In the genomic region with DNA sequence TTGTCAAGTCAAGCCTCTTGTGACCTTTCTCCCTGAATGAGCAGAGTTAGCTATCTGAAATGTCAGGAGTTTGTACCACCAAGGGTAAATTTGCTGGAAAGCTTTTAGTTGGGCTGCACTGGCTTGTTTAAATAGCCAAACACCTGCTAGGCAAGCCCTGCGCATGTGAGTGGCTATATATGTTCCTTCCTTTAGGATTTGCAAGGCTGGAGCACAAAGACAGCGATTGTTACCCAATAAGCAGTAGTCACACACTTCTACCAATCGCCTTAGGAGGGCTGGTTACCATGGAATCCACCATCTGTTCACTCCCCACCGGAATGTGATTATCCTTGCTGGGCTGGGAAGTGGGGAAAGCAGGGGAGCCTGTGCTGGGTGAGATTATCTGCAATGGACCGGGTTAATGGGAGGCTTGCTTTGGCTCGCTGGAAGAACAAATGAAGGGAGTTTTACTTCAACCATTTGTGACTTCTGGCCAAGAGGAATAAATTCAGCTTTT, we compare ENCODE assay signal across 1 cellular context.
TF ChIP-seq lines count a peak whose summit lies in the region.

No MANE protein-coding gene starts in this region.

TF ChIP-seq in HepG2, 621 proteins besides CTCF, POLR2A, EP300 and RAD21 (continued from another document and continues in another):
- TF ChIP-seq, protein P1, sequence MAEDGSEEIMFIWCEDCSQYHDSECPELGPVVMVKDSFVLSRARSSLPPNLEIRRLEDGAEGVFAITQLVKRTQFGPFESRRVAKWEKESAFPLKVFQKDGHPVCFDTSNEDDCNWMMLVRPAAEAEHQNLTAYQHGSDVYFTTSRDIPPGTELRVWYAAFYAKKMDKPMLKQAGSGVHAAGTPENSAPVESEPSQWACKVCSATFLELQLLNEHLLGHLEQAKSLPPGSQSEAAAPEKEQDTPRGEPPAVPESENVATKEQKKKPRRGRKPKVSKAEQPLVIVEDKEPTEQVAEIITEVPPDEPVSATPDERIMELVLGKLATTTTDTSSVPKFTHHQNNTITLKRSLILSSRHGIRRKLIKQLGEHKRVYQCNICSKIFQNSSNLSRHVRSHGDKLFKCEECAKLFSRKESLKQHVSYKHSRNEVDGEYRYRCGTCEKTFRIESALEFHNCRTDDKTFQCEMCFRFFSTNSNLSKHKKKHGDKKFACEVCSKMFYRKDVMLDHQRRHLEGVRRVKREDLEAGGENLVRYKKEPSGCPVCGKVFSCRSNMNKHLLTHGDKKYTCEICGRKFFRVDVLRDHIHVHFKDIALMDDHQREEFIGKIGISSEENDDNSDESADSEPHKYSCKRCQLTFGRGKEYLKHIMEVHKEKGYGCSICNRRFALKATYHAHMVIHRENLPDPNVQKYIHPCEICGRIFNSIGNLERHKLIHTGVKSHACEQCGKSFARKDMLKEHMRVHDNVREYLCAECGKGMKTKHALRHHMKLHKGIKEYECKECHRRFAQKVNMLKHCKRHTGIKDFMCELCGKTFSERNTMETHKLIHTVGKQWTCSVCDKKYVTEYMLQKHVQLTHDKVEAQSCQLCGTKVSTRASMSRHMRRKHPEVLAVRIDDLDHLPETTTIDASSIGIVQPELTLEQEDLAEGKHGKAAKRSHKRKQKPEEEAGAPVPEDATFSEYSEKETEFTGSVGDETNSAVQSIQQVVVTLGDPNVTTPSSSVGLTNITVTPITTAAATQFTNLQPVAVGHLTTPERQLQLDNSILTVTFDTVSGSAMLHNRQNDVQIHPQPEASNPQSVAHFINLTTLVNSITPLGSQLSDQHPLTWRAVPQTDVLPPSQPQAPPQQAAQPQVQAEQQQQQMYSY (CRISPR knock-in tag; IDR thresholded peaks at IDR 0.05) = no peak
- TF ChIP-seq ZNF292 (CRISPR knock-in tag; IDR thresholded peaks at IDR 0.05; ENCODE audit: borderline replicate concordance, low read depth) (no peak; the same call in 1 of the 2 replicates), KLF15 (CRISPR knock-in tag; IDR thresholded peaks at IDR 0.05; ENCODE audit: borderline replicate concordance) (no peak), ETV6 (CRISPR knock-in tag; conservative IDR thresholded peaks at IDR 0.05) (no peak), ZNF589 (CRISPR knock-in tag; conservative IDR thresholded peaks at IDR 0.05) (no peak), NFRKB (IDR thresholded peaks at IDR 0.05) (no peak), ISX (CRISPR knock-in tag; conservative IDR thresholded peaks at IDR 0.05) (no peak), ZNF12 (CRISPR knock-in tag; IDR thresholded peaks at IDR 0.05) (no peak), ZNF205 (CRISPR knock-in tag; IDR thresholded peaks at IDR 0.05) (peak; percentile 99), PCBP2 (optimal IDR thresholded peaks at IDR 0.05; ENCODE audit: low read depth, low read length, poor library complexity, severe bottlenecking) (no peak), ZNF33A (CRISPR knock-in tag; IDR thresholded peaks at IDR 0.05; ENCODE audit: borderline replicate concordance) (no peak), PAF1 (CRISPR knock-in tag; IDR thresholded peaks at IDR 0.05) (no peak), ZNF563 (CRISPR knock-in tag; IDR thresholded peaks at IDR 0.05) (no peak), ZNF33B (CRISPR knock-in tag; IDR thresholded peaks at IDR 0.05) (no peak), RBM22 (optimal IDR thresholded peaks at IDR 0.05; ENCODE audit: low read length) (no peak), NAIF1 (CRISPR knock-in tag; IDR thresholded peaks at IDR 0.05; ENCODE audit: borderline replicate concordance) (no peak), GZF1 (CRISPR knock-in tag; IDR thresholded peaks at IDR 0.05) (no peak)
- TF ChIP-seq, protein P2, sequence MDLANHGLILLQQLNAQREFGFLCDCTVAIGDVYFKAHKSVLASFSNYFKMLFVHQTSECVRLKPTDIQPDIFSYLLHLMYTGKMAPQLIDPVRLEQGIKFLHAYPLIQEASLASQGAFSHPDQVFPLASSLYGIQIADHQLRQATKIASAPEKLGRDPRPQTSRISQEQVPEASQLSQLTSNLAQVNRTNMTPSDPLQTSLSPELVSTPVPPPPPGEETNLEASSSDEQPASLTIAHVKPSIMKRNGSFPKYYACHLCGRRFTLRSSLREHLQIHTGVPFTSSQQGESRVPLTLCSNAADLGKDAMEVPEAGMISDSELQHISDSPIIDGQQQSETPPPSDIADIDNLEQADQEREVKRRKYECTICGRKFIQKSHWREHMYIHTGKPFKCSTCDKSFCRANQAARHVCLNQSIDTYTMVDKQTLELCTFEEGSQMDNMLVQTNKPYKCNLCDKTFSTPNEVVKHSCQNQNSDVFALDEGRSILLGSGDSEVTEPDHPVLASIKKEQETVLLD (CRISPR knock-in tag; IDR thresholded peaks at IDR 0.05; ENCODE audit: low read depth) = no peak
- TF ChIP-seq, protein P3, sequence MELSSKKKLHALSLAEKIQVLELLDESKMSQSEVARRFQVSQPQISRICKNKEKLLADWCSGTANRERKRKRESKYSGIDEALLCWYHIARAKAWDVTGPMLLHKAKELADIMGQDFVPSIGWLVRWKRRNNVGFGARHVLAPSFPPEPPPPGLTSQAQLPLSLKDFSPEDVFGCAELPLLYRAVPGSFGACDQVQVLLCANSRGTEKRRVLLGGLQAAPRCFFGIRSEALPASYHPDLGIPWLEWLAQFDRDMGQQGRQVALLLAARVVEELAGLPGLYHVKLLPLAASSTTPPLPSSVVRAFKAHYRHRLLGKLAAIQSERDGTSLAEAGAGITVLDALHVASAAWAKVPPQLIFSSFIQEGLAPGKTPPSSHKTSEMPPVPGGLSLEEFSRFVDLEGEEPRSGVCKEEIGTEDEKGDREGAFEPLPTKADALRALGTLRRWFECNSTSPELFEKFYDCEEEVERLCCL (CRISPR knock-in tag; IDR thresholded peaks at IDR 0.05; ENCODE audit: borderline replicate concordance) = no peak
- TF ChIP-seq, protein P4, sequence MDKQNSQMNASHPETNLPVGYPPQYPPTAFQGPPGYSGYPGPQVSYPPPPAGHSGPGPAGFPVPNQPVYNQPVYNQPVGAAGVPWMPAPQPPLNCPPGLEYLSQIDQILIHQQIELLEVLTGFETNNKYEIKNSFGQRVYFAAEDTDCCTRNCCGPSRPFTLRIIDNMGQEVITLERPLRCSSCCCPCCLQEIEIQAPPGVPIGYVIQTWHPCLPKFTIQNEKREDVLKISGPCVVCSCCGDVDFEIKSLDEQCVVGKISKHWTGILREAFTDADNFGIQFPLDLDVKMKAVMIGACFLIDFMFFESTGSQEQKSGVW (CRISPR knock-in tag; IDR thresholded peaks at IDR 0.05; ENCODE audit: borderline replicate concordance) = no peak
- TF ChIP-seq, protein P5, sequence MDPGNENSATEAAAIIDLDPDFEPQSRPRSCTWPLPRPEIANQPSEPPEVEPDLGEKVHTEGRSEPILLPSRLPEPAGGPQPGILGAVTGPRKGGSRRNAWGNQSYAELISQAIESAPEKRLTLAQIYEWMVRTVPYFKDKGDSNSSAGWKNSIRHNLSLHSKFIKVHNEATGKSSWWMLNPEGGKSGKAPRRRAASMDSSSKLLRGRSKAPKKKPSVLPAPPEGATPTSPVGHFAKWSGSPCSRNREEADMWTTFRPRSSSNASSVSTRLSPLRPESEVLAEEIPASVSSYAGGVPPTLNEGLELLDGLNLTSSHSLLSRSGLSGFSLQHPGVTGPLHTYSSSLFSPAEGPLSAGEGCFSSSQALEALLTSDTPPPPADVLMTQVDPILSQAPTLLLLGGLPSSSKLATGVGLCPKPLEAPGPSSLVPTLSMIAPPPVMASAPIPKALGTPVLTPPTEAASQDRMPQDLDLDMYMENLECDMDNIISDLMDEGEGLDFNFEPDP (CRISPR knock-in tag; conservative IDR thresholded peaks at IDR 0.05) = no peak
- TF ChIP-seq, protein P6, sequence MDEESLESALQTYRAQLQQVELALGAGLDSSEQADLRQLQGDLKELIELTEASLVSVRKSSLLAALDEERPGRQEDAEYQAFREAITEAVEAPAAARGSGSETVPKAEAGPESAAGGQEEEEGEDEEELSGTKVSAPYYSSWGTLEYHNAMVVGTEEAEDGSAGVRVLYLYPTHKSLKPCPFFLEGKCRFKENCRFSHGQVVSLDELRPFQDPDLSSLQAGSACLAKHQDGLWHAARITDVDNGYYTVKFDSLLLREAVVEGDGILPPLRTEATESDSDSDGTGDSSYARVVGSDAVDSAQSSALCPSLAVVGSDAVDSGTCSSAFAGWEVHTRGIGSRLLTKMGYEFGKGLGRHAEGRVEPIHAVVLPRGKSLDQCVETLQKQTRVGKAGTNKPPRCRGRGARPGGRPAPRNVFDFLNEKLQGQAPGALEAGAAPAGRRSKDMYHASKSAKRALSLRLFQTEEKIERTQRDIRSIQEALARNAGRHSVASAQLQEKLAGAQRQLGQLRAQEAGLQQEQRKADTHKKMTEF (CRISPR knock-in tag; IDR thresholded peaks at IDR 0.05) = peak; percentile 53; the same call in 1 of the 2 replicates
- TF ChIP-seq, protein P7, sequence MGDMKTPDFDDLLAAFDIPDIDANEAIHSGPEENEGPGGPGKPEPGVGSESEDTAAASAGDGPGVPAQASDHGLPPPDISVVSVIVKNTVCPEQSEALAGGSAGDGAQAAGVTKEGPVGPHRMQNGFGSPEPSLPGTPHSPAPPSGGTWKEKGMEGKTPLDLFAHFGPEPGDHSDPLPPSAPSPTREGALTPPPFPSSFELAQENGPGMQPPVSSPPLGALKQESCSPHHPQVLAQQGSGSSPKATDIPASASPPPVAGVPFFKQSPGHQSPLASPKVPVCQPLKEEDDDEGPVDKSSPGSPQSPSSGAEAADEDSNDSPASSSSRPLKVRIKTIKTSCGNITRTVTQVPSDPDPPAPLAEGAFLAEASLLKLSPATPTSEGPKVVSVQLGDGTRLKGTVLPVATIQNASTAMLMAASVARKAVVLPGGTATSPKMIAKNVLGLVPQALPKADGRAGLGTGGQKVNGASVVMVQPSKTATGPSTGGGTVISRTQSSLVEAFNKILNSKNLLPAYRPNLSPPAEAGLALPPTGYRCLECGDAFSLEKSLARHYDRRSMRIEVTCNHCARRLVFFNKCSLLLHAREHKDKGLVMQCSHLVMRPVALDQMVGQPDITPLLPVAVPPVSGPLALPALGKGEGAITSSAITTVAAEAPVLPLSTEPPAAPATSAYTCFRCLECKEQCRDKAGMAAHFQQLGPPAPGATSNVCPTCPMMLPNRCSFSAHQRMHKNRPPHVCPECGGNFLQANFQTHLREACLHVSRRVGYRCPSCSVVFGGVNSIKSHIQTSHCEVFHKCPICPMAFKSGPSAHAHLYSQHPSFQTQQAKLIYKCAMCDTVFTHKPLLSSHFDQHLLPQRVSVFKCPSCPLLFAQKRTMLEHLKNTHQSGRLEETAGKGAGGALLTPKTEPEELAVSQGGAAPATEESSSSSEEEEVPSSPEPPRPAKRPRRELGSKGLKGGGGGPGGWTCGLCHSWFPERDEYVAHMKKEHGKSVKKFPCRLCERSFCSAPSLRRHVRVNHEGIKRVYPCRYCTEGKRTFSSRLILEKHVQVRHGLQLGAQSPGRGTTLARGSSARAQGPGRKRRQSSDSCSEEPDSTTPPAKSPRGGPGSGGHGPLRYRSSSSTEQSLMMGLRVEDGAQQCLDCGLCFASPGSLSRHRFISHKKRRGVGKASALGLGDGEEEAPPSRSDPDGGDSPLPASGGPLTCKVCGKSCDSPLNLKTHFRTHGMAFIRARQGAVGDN (CRISPR knock-in tag; IDR thresholded peaks at IDR 0.05) = no peak
- TF ChIP-seq, protein P8, sequence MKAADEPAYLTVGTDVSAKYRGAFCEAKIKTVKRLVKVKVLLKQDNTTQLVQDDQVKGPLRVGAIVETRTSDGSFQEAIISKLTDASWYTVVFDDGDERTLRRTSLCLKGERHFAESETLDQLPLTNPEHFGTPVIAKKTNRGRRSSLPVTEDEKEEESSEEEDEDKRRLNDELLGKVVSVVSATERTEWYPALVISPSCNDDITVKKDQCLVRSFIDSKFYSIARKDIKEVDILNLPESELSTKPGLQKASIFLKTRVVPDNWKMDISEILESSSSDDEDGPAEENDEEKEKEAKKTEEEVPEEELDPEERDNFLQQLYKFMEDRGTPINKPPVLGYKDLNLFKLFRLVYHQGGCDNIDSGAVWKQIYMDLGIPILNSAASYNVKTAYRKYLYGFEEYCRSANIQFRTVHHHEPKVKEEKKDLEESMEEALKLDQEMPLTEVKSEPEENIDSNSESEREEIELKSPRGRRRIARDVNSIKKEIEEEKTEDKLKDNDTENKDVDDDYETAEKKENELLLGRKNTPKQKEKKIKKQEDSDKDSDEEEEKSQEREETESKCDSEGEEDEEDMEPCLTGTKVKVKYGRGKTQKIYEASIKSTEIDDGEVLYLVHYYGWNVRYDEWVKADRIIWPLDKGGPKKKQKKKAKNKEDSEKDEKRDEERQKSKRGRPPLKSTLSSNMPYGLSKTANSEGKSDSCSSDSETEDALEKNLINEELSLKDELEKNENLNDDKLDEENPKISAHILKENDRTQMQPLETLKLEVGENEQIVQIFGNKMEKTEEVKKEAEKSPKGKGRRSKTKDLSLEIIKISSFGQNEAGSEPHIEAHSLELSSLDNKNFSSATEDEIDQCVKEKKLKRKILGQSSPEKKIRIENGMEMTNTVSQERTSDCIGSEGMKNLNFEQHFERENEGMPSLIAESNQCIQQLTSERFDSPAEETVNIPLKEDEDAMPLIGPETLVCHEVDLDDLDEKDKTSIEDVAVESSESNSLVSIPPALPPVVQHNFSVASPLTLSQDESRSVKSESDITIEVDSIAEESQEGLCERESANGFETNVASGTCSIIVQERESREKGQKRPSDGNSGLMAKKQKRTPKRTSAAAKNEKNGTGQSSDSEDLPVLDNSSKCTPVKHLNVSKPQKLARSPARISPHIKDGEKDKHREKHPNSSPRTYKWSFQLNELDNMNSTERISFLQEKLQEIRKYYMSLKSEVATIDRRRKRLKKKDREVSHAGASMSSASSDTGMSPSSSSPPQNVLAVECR (CRISPR knock-in tag; IDR thresholded peaks at IDR 0.05; ENCODE audit: borderline replicate concordance) = peak; percentile 53; the same call in 1 of the 2 replicates
- TF ChIP-seq, protein P9, sequence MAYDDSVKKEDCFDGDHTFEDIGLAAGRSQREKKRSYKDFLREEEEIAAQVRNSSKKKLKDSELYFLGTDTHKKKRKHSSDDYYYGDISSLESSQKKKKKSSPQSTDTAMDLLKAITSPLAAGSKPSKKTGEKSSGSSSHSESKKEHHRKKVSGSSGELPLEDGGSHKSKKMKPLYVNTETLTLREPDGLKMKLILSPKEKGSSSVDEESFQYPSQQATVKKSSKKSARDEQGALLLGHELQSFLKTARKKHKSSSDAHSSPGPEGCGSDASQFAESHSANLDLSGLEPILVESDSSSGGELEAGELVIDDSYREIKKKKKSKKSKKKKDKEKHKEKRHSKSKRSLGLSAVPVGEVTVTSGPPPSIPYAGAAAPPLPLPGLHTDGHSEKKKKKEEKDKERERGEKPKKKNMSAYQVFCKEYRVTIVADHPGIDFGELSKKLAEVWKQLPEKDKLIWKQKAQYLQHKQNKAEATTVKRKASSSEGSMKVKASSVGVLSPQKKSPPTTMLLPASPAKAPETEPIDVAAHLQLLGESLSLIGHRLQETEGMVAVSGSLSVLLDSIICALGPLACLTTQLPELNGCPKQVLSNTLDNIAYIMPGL (CRISPR knock-in tag; IDR thresholded peaks at IDR 0.05; ENCODE audit: borderline replicate concordance in 1 of 2, low read depth in 1 of 2) = no peak
- TF ChIP-seq, protein P10, sequence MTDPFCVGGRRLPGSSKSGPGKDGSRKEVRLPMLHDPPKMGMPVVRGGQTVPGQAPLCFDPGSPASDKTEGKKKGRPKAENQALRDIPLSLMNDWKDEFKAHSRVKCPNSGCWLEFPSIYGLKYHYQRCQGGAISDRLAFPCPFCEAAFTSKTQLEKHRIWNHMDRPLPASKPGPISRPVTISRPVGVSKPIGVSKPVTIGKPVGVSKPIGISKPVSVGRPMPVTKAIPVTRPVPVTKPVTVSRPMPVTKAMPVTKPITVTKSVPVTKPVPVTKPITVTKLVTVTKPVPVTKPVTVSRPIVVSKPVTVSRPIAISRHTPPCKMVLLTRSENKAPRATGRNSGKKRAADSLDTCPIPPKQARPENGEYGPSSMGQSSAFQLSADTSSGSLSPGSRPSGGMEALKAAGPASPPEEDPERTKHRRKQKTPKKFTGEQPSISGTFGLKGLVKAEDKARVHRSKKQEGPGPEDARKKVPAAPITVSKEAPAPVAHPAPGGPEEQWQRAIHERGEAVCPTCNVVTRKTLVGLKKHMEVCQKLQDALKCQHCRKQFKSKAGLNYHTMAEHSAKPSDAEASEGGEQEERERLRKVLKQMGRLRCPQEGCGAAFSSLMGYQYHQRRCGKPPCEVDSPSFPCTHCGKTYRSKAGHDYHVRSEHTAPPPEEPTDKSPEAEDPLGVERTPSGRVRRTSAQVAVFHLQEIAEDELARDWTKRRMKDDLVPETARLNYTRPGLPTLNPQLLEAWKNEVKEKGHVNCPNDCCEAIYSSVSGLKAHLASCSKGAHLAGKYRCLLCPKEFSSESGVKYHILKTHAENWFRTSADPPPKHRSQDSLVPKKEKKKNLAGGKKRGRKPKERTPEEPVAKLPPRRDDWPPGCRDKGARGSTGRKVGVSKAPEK (CRISPR knock-in tag; IDR thresholded peaks at IDR 0.05; ENCODE audit: borderline replicate concordance) = no peak
